In genomic region chr5:154756871-154757646, GRCh38 we compare ENCODE assay signal across 8 cellular contexts. TPM values are rescaled to one million over a fixed set of nuclear protein-coding genes. Genes with fewer than 3 reads are reported as not detected.
DNase-seq lines count a peak whose midpoint lies in the region; ATAC-seq and TF ChIP-seq lines count a peak whose summit lies in the region.

No MANE protein-coding gene starts in this region.

- H3K36me3 ChIP-seq in RWPE2 (ENCODE audit: low read depth) (peaks cover 17% of the 10 kb centered on the region; the same call in 1 of the 2 replicates), osteoblast (ENCODE audit: insufficient read depth, low read length) (no peaks in the 10 kb centered on the region)

- no peaks in the 10 kb centered on the region for H3K9me3 ChIP-seq in RWPE2 (ENCODE audit: severe bottlenecking)
- H3K9me3 ChIP-seq in osteoblast (ENCODE audit: low read depth, low read length): no peaks in the 10 kb centered on the region

- ATAC-seq in RWPE2 (ENCODE audit: low read depth) (no peak), HG03280 (IDR thresholded peaks at IDR 0.05; ENCODE audit: unreplicated experiment) (no peak)

- H3K4me3 Mint-ChIP-seq in activated naive CD4-positive, alpha-beta T cell treated with anti-CD3 and anti-CD28 coated beads, Interleukin-2, amount 50 U/mL, for 24 hours: peak overlapping the region; percentile 99
- H3K4me3 Mint-ChIP-seq in glutamatergic neuron (ENCODE audit: unreplicated experiment): peak overlapping the region; percentile 97
- peak overlapping the region; percentile 98 for H3K4me3 Mint-ChIP-seq in type B pancreatic cell

- peak overlapping the region; percentile 97 for H3K4me3 ChIP-seq in RWPE2 (ENCODE audit: severe bottlenecking)
- H3K4me3 ChIP-seq in osteoblast (ENCODE audit: insufficient read depth, low read length): peak overlapping the region; percentile 82

- DNase-seq in DMS 273 (lab: John Stamatoyannopoulos, UW; ENCODE audit: unreplicated experiment) (peak; percentile 76), DMS 273 treated with DMSO at 0.1 percent for 48 hours (lab: John Stamatoyannopoulos, UW) (no peak), RWPE2 (ENCODE audit: low spot score) (no peak), glutamatergic neuron (peak; percentile 56), osteoblast (ENCODE audit: insufficient read length, low spot score, missing footprints) (peak; percentile 85), type B pancreatic cell (ENCODE audit: extremely low spot score, unreplicated experiment) (no peak)

- peak overlapping the region; percentile 56 for H2AFZ ChIP-seq in osteoblast (ENCODE audit: low read length)

- H3K4me1 ChIP-seq in RWPE2 (ENCODE audit: insufficient read depth, poor library complexity, severe bottlenecking): peaks cover 34% of the 10 kb centered on the region
- H3K4me1 ChIP-seq in osteoblast (ENCODE audit: insufficient read depth, low read length): peaks cover 52% of the 10 kb centered on the region

- H3K9me3 Mint-ChIP-seq in activated naive CD4-positive, alpha-beta T cell treated with anti-CD3 and anti-CD28 coated beads, Interleukin-2, amount 50 U/mL, for 24 hours: no peaks in the 10 kb centered on the region
- peaks cover 11% of the 10 kb centered on the region for H3K9me3 Mint-ChIP-seq in glutamatergic neuron (ENCODE audit: unreplicated experiment)
- H3K9me3 Mint-ChIP-seq in type B pancreatic cell: no peaks in the 10 kb centered on the region

- peaks cover 70% of the 10 kb centered on the region for H3K79me2 ChIP-seq in osteoblast (ENCODE audit: insufficient read depth, low read length)

- no peak for TF ChIP-seq CTCF in RWPE2 (IDR thresholded peaks at IDR 0.05; ENCODE audit: poor library complexity, severe bottlenecking)
- no peak for TF ChIP-seq CTCF in glutamatergic neuron (IDR thresholded peaks at IDR 0.05; ENCODE audit: partially characterized antibody, unreplicated experiment)
- no peak for TF ChIP-seq CTCF in osteoblast (IDR thresholded peaks at IDR 0.05; ENCODE audit: extremely low read depth, low read depth, low read length)
- no peak for TF ChIP-seq CTCF in type B pancreatic cell (conservative IDR thresholded peaks at IDR 0.05)

- H3K27ac ChIP-seq in RWPE2 (ENCODE audit: poor library complexity, severe bottlenecking) (peak overlapping the region; percentile 80), osteoblast (ENCODE audit: low read depth, low read length) (peak overlapping the region; percentile 68)

- H3K4me1 Mint-ChIP-seq in activated naive CD4-positive, alpha-beta T cell treated with anti-CD3 and anti-CD28 coated beads, Interleukin-2, amount 50 U/mL, for 24 hours: peaks cover 55% of the 10 kb centered on the region
- H3K4me1 Mint-ChIP-seq in glutamatergic neuron (ENCODE audit: low read depth, unreplicated experiment): peaks cover 24% of the 10 kb centered on the region
- peaks cover 50% of the 10 kb centered on the region for H3K4me1 Mint-ChIP-seq in type B pancreatic cell (ENCODE audit: unreplicated experiment)

- no peaks in the 10 kb centered on the region for H3K27me3 Mint-ChIP-seq in activated naive CD4-positive, alpha-beta T cell treated with anti-CD3 and anti-CD28 coated beads, Interleukin-2, amount 50 U/mL, for 24 hours
- H3K27me3 Mint-ChIP-seq in glutamatergic neuron (ENCODE audit: unreplicated experiment): peaks cover 11% of the 10 kb centered on the region
- H3K27me3 Mint-ChIP-seq in type B pancreatic cell: no peaks in the 10 kb centered on the region

- H4K20me1 ChIP-seq in osteoblast (ENCODE audit: insufficient read depth, low read length): peaks cover 48% of the 10 kb centered on the region

- peak overlapping the region; percentile 92 for H3K4me2 ChIP-seq in osteoblast (ENCODE audit: insufficient read depth, low read length)

- no peaks in the 10 kb centered on the region for H3K27me3 ChIP-seq in RWPE2 (ENCODE audit: insufficient read depth, poor library complexity, severe bottlenecking)
- H3K27me3 ChIP-seq in osteoblast (ENCODE audit: insufficient read depth, low read length): no peaks in the 10 kb centered on the region

- peaks cover 10% of the 10 kb centered on the region for H3K36me3 Mint-ChIP-seq in activated naive CD4-positive, alpha-beta T cell treated with anti-CD3 and anti-CD28 coated beads, Interleukin-2, amount 50 U/mL, for 24 hours
- H3K36me3 Mint-ChIP-seq in glutamatergic neuron (ENCODE audit: unreplicated experiment) (no peaks in the 10 kb centered on the region), type B pancreatic cell (no peaks in the 10 kb centered on the region)

- H3K27ac Mint-ChIP-seq in activated naive CD4-positive, alpha-beta T cell treated with anti-CD3 and anti-CD28 coated beads, Interleukin-2, amount 50 U/mL, for 24 hours: peak overlapping the region; percentile 99
- H3K27ac Mint-ChIP-seq in glutamatergic neuron (ENCODE audit: unreplicated experiment) (peak overlapping the region; percentile 96), type B pancreatic cell (peak overlapping the region; percentile 98)

RNA-seq across cellular contexts. Expression of gene LARP1, which starts 1.9 kb away (rescaled TPM):
- 199 TPM for total RNA-seq in glutamatergic neuron (ENCODE audit: unreplicated experiment)
- 115 and 124 TPM in 2 replicates for total RNA-seq in osteoblast
- total RNA-seq in type B pancreatic cell (ENCODE audit: low replicate concordance): 170 and 220 TPM in 2 replicates

Comparison
In these comparisons a context has a peak if more than half of its experiments do, and no peak if none do; other contexts are left out.
1. DNase-seq: peak in DMS 273 (single experiment), glutamatergic neuron (single experiment) and osteoblast (single experiment); none in DMS 273 treated with DMSO at 0.1 percent for 48 hours (single experiment), RWPE2 (single experiment) and type B pancreatic cell (single experiment).
2. Peak in every context shown above with its lines, with median percentiles within 50 percentile points of each other: H3K27ac Mint-ChIP-seq and H3K4me3 Mint-ChIP-seq.